In genomic region chr18:80006726-80007125, GRCh38 we compare ENCODE assay signal across 19 cellular contexts.
"Had no signal": no experiment of that assay in that cellular context is flagged by ENCODE, and none has a peak within 500 bp of the region (broad histone marks: within the 10 kb centered on the region; RNA-seq: fewer than 3 reads in every experiment).

No MANE protein-coding gene starts in this region.

- ATAC-seq: activated CD4-positive, alpha-beta T cell treated with anti-CD3 and anti-CD28 coated beads for 36 hours; effector memory CD8-positive, alpha-beta T cell; heart right ventricle; left cardiac atrium; naive thymus-derived CD8-positive, alpha-beta T cell; sciatic nerve; stimulated activated effector memory CD8-positive, alpha-beta T cell treated with anti-CD3 and anti-CD28 coated beads, Interleukin-12 subunit alpha, Interleukin-12 subunit beta, amount 100 ng/mL, for 72 hours had no signal

- H3K27ac ChIP-seq: adrenal gland, esophagus squamous epithelium, heart right ventricle, parathyroid adenoma, stomach, vagina had no signal

- H3K36me3 ChIP-seq: adrenal gland, esophagus squamous epithelium, heart right ventricle, stomach, vagina had no signal

- H3K79me2 ChIP-seq: parathyroid adenoma had no signal

- H3K9ac ChIP-seq: parathyroid adenoma had no signal

- H3K27me3 ChIP-seq: adrenal gland, esophagus squamous epithelium, heart right ventricle, stomach, vagina had no signal

- H3K4me3 ChIP-seq: adrenal gland, esophagus squamous epithelium, heart right ventricle, smooth muscle cell, stomach, vagina had no signal

- FAIRE-seq: islet of Langerhans had no signal

- DNase-seq: activated CD4-positive, alpha-beta T cell treated with anti-CD3 and anti-CD28 coated beads for 36 hours; activated CD4-positive, alpha-beta T cell treated with anti-CD3 and anti-CD28 coated beads, Interleukin-2, amount 50 U/mL, for 48 hours; activated gamma-delta T cell; adrenal gland; effector memory CD8-positive, alpha-beta T cell; esophagus squamous epithelium; heart right ventricle; left cardiac atrium; mesendoderm; naive thymus-derived CD8-positive, alpha-beta T cell; stimulated activated CD4-positive, alpha-beta T cell treated with anti-CD3 and anti-CD28 coated beads, Interleukin-4, amount 100 ng/mL, for 24 hours; stomach; trophoblast cell had no signal

- H3K4me1 ChIP-seq: parathyroid adenoma, vagina had no signal

- H3K9me3 ChIP-seq: adrenal gland, esophagus squamous epithelium, vagina had no signal

- H2AFZ ChIP-seq: parathyroid adenoma had no signal

- H3K4me2 ChIP-seq: smooth muscle cell had no signal
